ENCODE assay signal across 20 cellular contexts in the genomic region with DNA sequence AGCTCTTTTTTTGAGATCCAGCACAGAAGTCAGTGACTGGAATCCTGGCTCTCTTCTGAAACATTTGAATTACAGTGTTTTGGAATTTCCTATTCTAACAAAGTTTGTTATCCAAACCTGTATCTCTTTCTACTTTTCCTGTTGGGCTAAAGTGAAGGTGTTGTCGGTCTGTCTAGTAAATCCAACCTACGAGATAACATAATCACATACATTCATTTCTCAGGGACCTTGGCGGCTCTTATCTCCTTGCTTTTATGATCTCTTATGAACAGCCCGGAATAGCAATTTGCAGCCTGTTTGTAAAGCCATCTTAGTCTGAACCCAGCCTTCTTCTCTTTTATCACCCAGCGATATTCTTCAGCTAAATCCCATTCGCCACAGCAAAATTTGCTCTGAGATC. TPM values are rescaled to one million over a fixed set of nuclear protein-coding genes. Genes with fewer than 3 reads are reported as not detected.
"Had no signal": no experiment of that assay in that cellular context is flagged by ENCODE, and none has a peak within 500 bp of the region (broad histone marks: within the 10 kb centered on the region; RNA-seq: fewer than 3 reads in every experiment).

No MANE protein-coding gene starts in this region.

- H3K9me3 ChIP-seq: body of pancreas, left lung, thyroid gland had no signal

- H3K4me1 ChIP-seq: left lung had no signal

- H3K36me3 ChIP-seq: left lung, thyroid gland had no signal

- H3K4me3 ChIP-seq: body of pancreas, left lung, thyroid gland had no signal

- H3K27ac ChIP-seq: left lung had no signal

- ATAC-seq: body of pancreas, esophagus mucosa, left lung had no signal

- H3K27me3 ChIP-seq: body of pancreas, left lung, thyroid gland had no signal

- DNase-seq: activated CD4-positive, alpha-beta T cell treated with anti-CD3 and anti-CD28 coated beads for 1 hour; activated CD4-positive, alpha-beta T cell treated with anti-CD3 and anti-CD28 coated beads, Interleukin-2, amount 50 U/mL, for 1 hour; activated gamma-delta T cell treated with Interleukin-2 at 50 U/mL for 16 hours; activated T-cell treated with anti-CD3 and anti-CD28 coated beads, Interleukin-2, amount 50 U/mL, for 1 hour; anterior cingulate cortex; body of pancreas; caudate nucleus; dermis blood vessel endothelial cell; effector CD8-positive, alpha-beta T cell; head of caudate nucleus; left lung; midbrain; nephron progenitor cell; stimulated activated CD4-positive, alpha-beta T cell treated with anti-CD3 and anti-CD28 coated beads, Interleukin-1b, Interleukin-23, amount 100 ng/mL, for 48 hours; substantia nigra; T-helper 9 cell; thyroid gland had no signal

RNA-seq across cellular contexts. Expression of gene PPARGC1A, which starts 14.5 kb away (rescaled TPM):
- total RNA-seq: endothelial cell of umbilical vein; T-helper 1 cell treated with Interleukin-12 subunit alpha and Interleukin-12 subunit beta and Interleukin-4 antibody, amounts not matched to agents 30 ng/mL and 1 ng/mL, for 36 hours had no signal
- polyA plus RNA-seq: endothelial cell of umbilical vein had no signal
